ENCODE assay signal across 31 cellular contexts in genomic region chr19:58456111-58456510, GRCh38. TPM values are rescaled to one million over a fixed set of nuclear protein-coding genes. Genes with fewer than 3 reads are reported as not detected.
"Had no signal": no experiment of that assay in that cellular context is flagged by ENCODE, and none has a peak within 500 bp of the region (broad histone marks: within the 10 kb centered on the region; RNA-seq: fewer than 3 reads in every experiment).

No MANE protein-coding gene starts in this region.

- ATAC-seq: activated naive CD4-positive, alpha-beta T cell treated with anti-CD3 and anti-CD28 coated beads, Interleukin-2, amount 50 U/mL, for 72 hours; activated naive CD8-positive, alpha-beta T cell treated with anti-CD3 and anti-CD28 coated beads, Interleukin-2, amount 50 U/mL, for 24 hours; activated T-cell treated with anti-CD3 and anti-CD28 coated beads, Interleukin-2, amount 50 U/mL, for 4 hours; activated T-cell treated with anti-CD3 and anti-CD28 coated beads, Interleukin-2, amount 50 U/mL, for 72 hours; activated T-helper 17 cell treated with anti-CD3 and anti-CD28 coated beads, Interleukin-2, amount 50 U/mL, for 72 hours; body of pancreas had no signal

- H3K27ac ChIP-seq: adrenal gland, ascending aorta, body of pancreas, brain microvascular endothelial cell, breast epithelium, cardiac muscle cell had no signal

- FAIRE-seq: astrocyte had no signal

- H3K4me3 ChIP-seq: adrenal gland, ascending aorta, body of pancreas, breast epithelium, cardiac muscle cell had no signal

- H3K9me3 ChIP-seq: adrenal gland, ascending aorta, body of pancreas, breast epithelium had no signal

- H3K4me1 ChIP-seq: ascending aorta, breast epithelium had no signal

- H3K36me3 ChIP-seq: cardiac muscle cell had no signal

- H3K27me3 ChIP-seq: adrenal gland, ascending aorta, body of pancreas, brain microvascular endothelial cell, breast epithelium, cardiac muscle cell had no signal

- DNase-seq: activated effector memory CD4-positive, alpha-beta T cell treated with anti-CD3 and anti-CD28 coated beads, Interleukin-2, amount 50 U/mL, for 16 hours; activated effector memory CD4-positive, alpha-beta T cell treated with Interleukin-2 at 50 U/mL for 16 hours; activated gamma-delta T cell; activated gamma-delta T cell treated with Interleukin-2 at 50 U/mL for 16 hours; activated naive CD4-positive, alpha-beta T cell; activated naive CD4-positive, alpha-beta T cell treated with anti-CD3 and anti-CD28 coated beads for 36 hours; activated naive CD4-positive, alpha-beta T cell treated with anti-CD3 and anti-CD28 coated beads, Interleukin-2, amount 10 ng/mL, durations not matched to agents 7 days and 5 days; activated naive CD4-positive, alpha-beta T cell treated with anti-CD3 and anti-CD28 coated beads, Interleukin-2, amount 50 U/mL, for 16 hours; activated naive CD4-positive, alpha-beta T cell treated with Interleukin-2 at 50 U/mL for 16 hours; activated naive CD8-positive, alpha-beta T cell treated with anti-CD3 and anti-CD28 coated beads for 36 hours; activated naive CD8-positive, alpha-beta T cell treated with anti-CD3 and anti-CD28 coated beads, Interleukin-2, amount 10 ng/mL, durations not matched to agents 7 days and 5 days; activated naive CD8-positive, alpha-beta T cell treated with anti-CD3 and anti-CD28 coated beads, Interleukin-2, amount 50 U/mL, for 24 hours; activated T-cell treated with anti-CD3 and anti-CD28 coated beads, Interleukin-2, amount 50 U/mL, for 1 hour; activated T-cell treated with anti-CD3 and anti-CD28 coated beads, Interleukin-2, amount 50 U/mL, for 24 hours; activated T-cell treated with anti-CD3 and anti-CD28 coated beads, Interleukin-2, amount 50 U/mL, for 4 hours; activated T-cell treated with anti-CD3 and anti-CD28 coated beads, Interleukin-2, amount 50 U/mL, for 48 hours; activated T-cell treated with anti-CD3 and anti-CD28 coated beads, Interleukin-2, amount 50 U/mL, for 72 hours; adrenal gland; amniotic stem cell; anterior cingulate cortex; body of pancreas; brain microvascular endothelial cell; caudate nucleus; central memory CD4-positive, alpha-beta T cell; cerebellar nuclear complex had no signal

RNA-seq across cellular contexts. Expression of gene ZNF132, which starts 16.2 kb away (rescaled TPM):
- total RNA-seq: cardiac muscle cell had no signal
